Comparison of ENCODE assay signal across 11 cellular contexts in genomic region chr1:148452845-148453244, GRCh38. TPM values are rescaled to one million over a fixed set of nuclear protein-coding genes. Genes with fewer than 3 reads are reported as not detected.
A peak's percentile ranks its signal among the peaks of the same experiment; 100 is the strongest.
DNase-seq lines count a peak whose midpoint lies in the region; FAIRE-seq and TF ChIP-seq lines count a peak whose summit lies in the region.
"Not testable (repeated sequence)": the region's sequence is repeated elsewhere in the genome, so short reads cannot be mapped to it uniquely, and the experiment has no call there.
"Had no signal": no experiment of that assay in that cellular context is flagged by ENCODE, and none has a peak within 500 bp of the region (broad histone marks: within the 10 kb centered on the region; RNA-seq: fewer than 3 reads in every experiment).

No MANE protein-coding gene starts in this region.

- H3K27me3 ChIP-seq in CD4-positive, alpha-beta memory T cell (ENCODE audit: insufficient read depth, low read length); SJCRH30; smooth muscle cell (ENCODE audit: low read depth): not testable (repeated sequence)

- H3K27ac Mint-ChIP-seq in CD4-positive, alpha-beta memory T cell = peak overlapping the region in 6 of 7 donors; percentile 30 to 85 (median 55)
- H3K27ac Mint-ChIP-seq in activated naive CD4-positive, alpha-beta T cell treated with anti-CD3 and anti-CD28 coated beads, Interleukin-2, amount 50 U/mL, for 24 hours = peak overlapping the region; percentile 59

- not testable (repeated sequence) for H3K36me3 ChIP-seq in CD4-positive, alpha-beta memory T cell (ENCODE audit: insufficient read depth, low read length); SJCRH30; smooth muscle cell (ENCODE audit: low read depth)

- not testable (repeated sequence) for TF ChIP-seq POLR2A in H54 (IDR thresholded peaks at IDR 0.05; ENCODE audit: low read depth, low read length)

- not testable (repeated sequence) for H3K9ac ChIP-seq in smooth muscle cell (ENCODE audit: low read depth)

- not testable (repeated sequence) for H3K9me3 ChIP-seq in CD4-positive, alpha-beta memory T cell (ENCODE audit: control insufficient read depth in 1 of 2, low read length in 2 of 2); SJCRH30 (replicated peaks); smooth muscle cell (replicated peaks; ENCODE audit: low read depth)

- CTCF ChIA-PET in CD4-positive, alpha-beta memory T cell (lab: Charles Lee; ENCODE audit: partially characterized antibody) = not testable (repeated sequence)

- not testable (repeated sequence) for TF ChIP-seq CTCF in smooth muscle cell (IDR thresholded peaks at IDR 0.05; ENCODE audit: borderline replicate concordance, insufficient read depth, poor library complexity, severe bottlenecking)

- H3K27me3 Mint-ChIP-seq in CD4-positive, alpha-beta memory T cell; activated naive CD4-positive, alpha-beta T cell treated with anti-CD3 and anti-CD28 coated beads, Interleukin-2, amount 50 U/mL, for 24 hours: not testable (repeated sequence)

- POLR2A ChIA-PET in CD4-positive, alpha-beta memory T cell (lab: Charles Lee; ENCODE audit: partially characterized antibody) = not testable (repeated sequence)

- peak overlapping the region in 1 of 8 donors; percentile 47 for H3K4me3 Mint-ChIP-seq in CD4-positive, alpha-beta memory T cell
- H3K4me3 Mint-ChIP-seq in activated naive CD4-positive, alpha-beta T cell treated with anti-CD3 and anti-CD28 coated beads, Interleukin-2, amount 50 U/mL, for 24 hours = not testable (repeated sequence)

- H2AFZ ChIP-seq in smooth muscle cell (ENCODE audit: low read depth) = not testable (repeated sequence)

- H3K9me3 Mint-ChIP-seq in CD4-positive, alpha-beta memory T cell; activated naive CD4-positive, alpha-beta T cell treated with anti-CD3 and anti-CD28 coated beads, Interleukin-2, amount 50 U/mL, for 24 hours: not testable (repeated sequence)

- DNase-seq in CD4-positive, alpha-beta memory T cell; H54 (ENCODE audit: insufficient read length, low spot score); smooth muscle cell (lab: John Stamatoyannopoulos, UW; ENCODE audit: unreplicated experiment): not testable (repeated sequence)
- peak; percentile 27 for DNase-seq in M059J (ENCODE audit: low read depth)
- DNase-seq in SJCRH30 = peak; percentile 34 to 38
- DNase-seq in cerebellar cortex (ENCODE audit: low spot score) = peak; percentile 25
- DNase-seq in glomerular visceral epithelial cell (ENCODE audit: extremely low spot score) = peak; percentile 19

- intact Hi-C loops in CD4-positive, alpha-beta memory T cell (cut with micrococcal nuclease) = not testable (repeated sequence)

- not testable (repeated sequence) for H3K36me3 Mint-ChIP-seq in CD4-positive, alpha-beta memory T cell; activated naive CD4-positive, alpha-beta T cell treated with anti-CD3 and anti-CD28 coated beads, Interleukin-2, amount 50 U/mL, for 24 hours

- not testable (repeated sequence) for H3K4me3 ChIP-seq in CD4-positive, alpha-beta memory T cell (ENCODE audit: low read length in 2 of 2); SJCRH30; smooth muscle cell

- H3K4me1 ChIP-seq in CD4-positive, alpha-beta memory T cell (ENCODE audit: insufficient read depth, low read length); SJCRH30; smooth muscle cell (ENCODE audit: low read depth): not testable (repeated sequence)

- H4K20me1 ChIP-seq in smooth muscle cell (ENCODE audit: low read depth) = not testable (repeated sequence)

- not testable (repeated sequence) for H3F3A ChIP-seq in smooth muscle cell (ENCODE audit: low read depth)

- WGBS in smooth muscle cell (ENCODE audit: low lambda C conversion rate) = 13% methylated on average over 2 of the region's 2 CpGs

- not testable (repeated sequence) for H3K79me2 ChIP-seq in smooth muscle cell (ENCODE audit: low read depth)

- not testable (repeated sequence) for H3K4me1 Mint-ChIP-seq in CD4-positive, alpha-beta memory T cell
- peaks cover 12% of the 10 kb centered on the region for H3K4me1 Mint-ChIP-seq in activated naive CD4-positive, alpha-beta T cell treated with anti-CD3 and anti-CD28 coated beads, Interleukin-2, amount 50 U/mL, for 24 hours

- H3K27ac ChIP-seq in CD4-positive, alpha-beta memory T cell (ENCODE audit: low read depth, low read length); SJCRH30: not testable (repeated sequence)
- peak overlapping the region; percentile 52 for H3K27ac ChIP-seq in smooth muscle cell (ENCODE audit: low read depth)

- peak; percentile 57 for FAIRE-seq in H54 (lab: Jason Lieb, UNC)

- peak overlapping the region; percentile 65 for H3K4me2 ChIP-seq in smooth muscle cell

RNA-seq across cellular contexts. Expression of gene PPIAL4G, which starts 30.3 kb away (rescaled TPM):
- 1 to 10 TPM; 4.2 to 5.2 TPM for total RNA-seq in CD4-positive, alpha-beta memory T cell
- polyA plus RNA-seq in CD4-positive, alpha-beta memory T cell = under 1 TPM in 1 of 2 donors, not detected in 1; 0.21 TPM
- not detected in 2 replicates for total RNA-seq in M059J (2014; rRNA removed; shearing (Covaris generic))
- not detected in 2 replicates for total RNA-seq in SJCRH30 (2014; rRNA removed; shearing (Covaris generic))
- total RNA-seq in smooth muscle cell = not detected in 2 replicates
- 0.12 TPM in 1 of 2 replicates, not detected in the other for polyA plus RNA-seq in smooth muscle cell
- total RNA-seq: A673, Caco-2, HT-29 had no signal
